In genomic region chr2:74457129-74457548, GRCh38 we compare ENCODE assay signal across 8 cellular contexts. TPM values are rescaled to one million over a fixed set of nuclear protein-coding genes. Genes with fewer than 3 reads are reported as not detected.
DNase-seq lines count a peak whose midpoint lies in the region; ATAC-seq and TF ChIP-seq lines count a peak whose summit lies in the region.

No MANE protein-coding gene starts in this region.

- H3K4me1 Mint-ChIP-seq in Calu3 (ENCODE audit: low read depth, unreplicated experiment): peaks cover 50% of the 10 kb centered on the region
- peaks cover 44 to 72% (median 58%) of the 10 kb centered on the region in 7 donors for H3K4me1 Mint-ChIP-seq in naive thymus-derived CD4-positive, alpha-beta T cell

- H3F3A ChIP-seq in Loucy (ENCODE audit: low read depth): peaks cover 9% of the 10 kb centered on the region

- no peaks in the 10 kb centered on the region for H3K9me3 ChIP-seq in Loucy (ENCODE audit: insufficient read depth, low read depth, low read length)
- no peaks in the 10 kb centered on the region for H3K9me3 ChIP-seq in naive thymus-derived CD4-positive, alpha-beta T cell (ENCODE audit: control insufficient read depth in 2 of 3, low read length in 3 of 3)

- ATAC-seq in naive thymus-derived CD4-positive, alpha-beta T cell: no peak
- no peak for ATAC-seq in GM18909 (IDR thresholded peaks at IDR 0.05; ENCODE audit: poor library complexity, unreplicated experiment)

- CTCF ChIA-PET in Calu3 (lab: Charles Lee): interaction anchor here (0.8 to 1.4 kb wide), 2 partner anchors 12 to 19 kb away, joined by 3 to 5 read pairs; no protein-coding TSS in a partner anchor
- CTCF ChIA-PET in naive thymus-derived CD4-positive, alpha-beta T cell (lab: Charles Lee): interaction anchor here (1.0 to 3.9 kb wide), 4 partner anchors 18 to 46 kb away, joined by 3 to 30 read pairs (median 3); partner anchors contain the start of genes CCDC142 and TTC31

- H4K20me1 ChIP-seq in Loucy (ENCODE audit: insufficient read depth, low read length, poor library complexity, severe bottlenecking): no peaks in the 10 kb centered on the region

- H3K36me3 ChIP-seq in Loucy (ENCODE audit: insufficient read depth, low read length): no peaks in the 10 kb centered on the region; the same call in 1 of the 2 replicates
- peaks cover 0 to 17% (median 0%) of the 10 kb centered on the region in 3 experiments for H3K36me3 ChIP-seq in naive thymus-derived CD4-positive, alpha-beta T cell (ENCODE audit: control insufficient read depth in 2 of 3, insufficient read depth in 3 of 3, low read length in 3 of 3)

- H3K27me3 ChIP-seq in Loucy (ENCODE audit: insufficient read depth, low read length, poor library complexity, severe bottlenecking): no peaks in the 10 kb centered on the region
- H3K27me3 ChIP-seq in naive thymus-derived CD4-positive, alpha-beta T cell (ENCODE audit: control insufficient read depth in 2 of 2, insufficient read depth in 2 of 2, low read length in 2 of 2): no peaks in the 10 kb centered on the region

- no TSS peak for BruUV-seq in Calu3 (replicated peaks; lab: Mats Ljungman, UMichigan)

- H3K4me2 ChIP-seq in Loucy (ENCODE audit: low read depth, low read length, poor library complexity, severe bottlenecking): peak overlapping the region; percentile 98

- H3K9ac ChIP-seq in Loucy (ENCODE audit: low read depth, low read length, poor library complexity, severe bottlenecking): peak overlapping the region; percentile 95

- peaks cover 12% of the 10 kb centered on the region for H3K27me3 Mint-ChIP-seq in Calu3 (ENCODE audit: unreplicated experiment)
- peaks cover 0 to 2% (median 0%) of the 10 kb centered on the region in 5 donors for H3K27me3 Mint-ChIP-seq in naive thymus-derived CD4-positive, alpha-beta T cell

- H3K9me3 Mint-ChIP-seq in Calu3 (ENCODE audit: low read depth, unreplicated experiment): no peaks in the 10 kb centered on the region
- peaks cover 0 to 8% (median 0%) of the 10 kb centered on the region in 11 donors for H3K9me3 Mint-ChIP-seq in naive thymus-derived CD4-positive, alpha-beta T cell

- peaks cover 74% of the 10 kb centered on the region for H3K36me3 Mint-ChIP-seq in Calu3 (ENCODE audit: insufficient read depth, unreplicated experiment)
- H3K36me3 Mint-ChIP-seq in naive thymus-derived CD4-positive, alpha-beta T cell: peaks cover 0 to 17% (median 0%) of the 10 kb centered on the region in 5 donors

- peaks cover 35% of the 10 kb centered on the region for H3K79me2 ChIP-seq in Loucy (ENCODE audit: insufficient read depth, low read length)

- DNase-seq in Calu3 (no peak), choroid plexus epithelial cell (ENCODE audit: low read depth) (peak; percentile 58), medulla oblongata (ENCODE audit: extremely low spot score) (no peak)
- DNase-seq in naive thymus-derived CD4-positive, alpha-beta T cell: no peak
- no peak for DNase-seq in stimulated activated CD4-positive, alpha-beta T cell treated with anti-CD3 and anti-CD28 coated beads, Interleukin-4, amount 100 ng/mL, for 24 hours
- no peak for DNase-seq in stimulated activated CD4-positive, alpha-beta T cell treated with anti-CD3 and anti-CD28 coated beads, Interleukin-15, amount 100 ng/mL, for 24 hours

- POLR2A ChIA-PET in naive thymus-derived CD4-positive, alpha-beta T cell (lab: Charles Lee): interaction anchor here (1.0 to 10.8 kb wide), 14 partner anchors 9 to 720 kb away, joined by 3 to 197 read pairs (median 8); partner anchors contain the start of genes AUP1, C2orf81, CCDC142 and HTRA2

- no peak for TF ChIP-seq CTCF in Calu3 (IDR thresholded peaks at IDR 0.05; ENCODE audit: unreplicated experiment)
- no peak for TF ChIP-seq CTCF in Loucy (conservative IDR thresholded peaks at IDR 0.05; ENCODE audit: low read length)
- TF ChIP-seq CTCF in choroid plexus epithelial cell (conservative IDR thresholded peaks at IDR 0.05; ENCODE audit: low read depth, low read length): no peak

- no peaks in the 10 kb centered on the region for H3K9me2 ChIP-seq in Loucy (replicated peaks; ENCODE audit: low read depth, low read length)

- peak overlapping the region; percentile 38; the same call in 1 of the 2 replicates for H2AFZ ChIP-seq in Loucy (ENCODE audit: low read length)

- peak overlapping the region; percentile 94 for H3K27ac Mint-ChIP-seq in Calu3 (ENCODE audit: unreplicated experiment)
- peak overlapping the region; percentile 88 to 100 (median 98) for H3K27ac Mint-ChIP-seq in naive thymus-derived CD4-positive, alpha-beta T cell

- peaks cover 35% of the 10 kb centered on the region for H3K4me1 ChIP-seq in Loucy (ENCODE audit: insufficient read depth, low read length, poor library complexity, severe bottlenecking)
- H3K4me1 ChIP-seq in naive thymus-derived CD4-positive, alpha-beta T cell (ENCODE audit: control insufficient read depth in 2 of 2, insufficient read depth in 2 of 2, low read length in 2 of 2): peaks cover 30 to 43% of the 10 kb centered on the region in 2 donors

- H3K4me3 Mint-ChIP-seq in Calu3 (ENCODE audit: low read depth, unreplicated experiment): peak overlapping the region; percentile 83
- H3K4me3 Mint-ChIP-seq in naive thymus-derived CD4-positive, alpha-beta T cell: peak overlapping the region; percentile 87 to 99 (median 96)

- intact Hi-C loops in Calu3 (cut with micrococcal nuclease; ENCODE audit: unreplicated experiment): no loop called here
- intact Hi-C loops in naive thymus-derived CD4-positive, alpha-beta T cell (cut with micrococcal nuclease): loop anchor here (1.0 to 10.0 kb wide), 5 partner anchors 8 to 1385 kb away; partner anchors contain the start of genes SEMA4F (in 2 of the 2), MOGS (in 1 of the 2), SFXN5 (in 1 of the 2) and TET3 (in 1 of the 2)

- peak overlapping the region; percentile 100 for H3K27ac ChIP-seq in naive thymus-derived CD4-positive, alpha-beta T cell (ENCODE audit: low read depth, low read length)

- H3K4me3 ChIP-seq in Loucy (ENCODE audit: low read length, poor library complexity, severe bottlenecking): peak overlapping the region; percentile 97
- peak overlapping the region; percentile 74 for H3K4me3 ChIP-seq in choroid plexus epithelial cell (ENCODE audit: low read depth, low read length)
- H3K4me3 ChIP-seq in naive thymus-derived CD4-positive, alpha-beta T cell (ENCODE audit: low read length): peak overlapping the region; percentile 70

RNA-seq across cellular contexts. Expression of gene WBP1, which starts 1.1 kb away (rescaled TPM):
- 61.6 and 63.7 TPM in 2 replicates for total RNA-seq in Calu3 (2022)
- 100 to 1,000 TPM in 2 of 5 experiments, 10 to 100 TPM in 3; 53.6 to 127 (median 85.4) TPM for total RNA-seq in naive thymus-derived CD4-positive, alpha-beta T cell
- 10 to 100 TPM; 33.3 to 45.4 TPM for polyA plus RNA-seq in naive thymus-derived CD4-positive, alpha-beta T cell

RNA-seq across cellular contexts. Expression of gene INO80B, which starts 2.3 kb away (rescaled TPM):
- total RNA-seq in Calu3 (2022): 41.7 and 42.1 TPM in 2 replicates
- total RNA-seq in naive thymus-derived CD4-positive, alpha-beta T cell: 10 to 100 TPM; 42.1 to 96.5 (median 46.8) TPM
- polyA plus RNA-seq in naive thymus-derived CD4-positive, alpha-beta T cell: 10 to 100 TPM; 11.6 TPM

RNA-seq across cellular contexts. Expression of gene MOGS, which starts 8.0 kb away (rescaled TPM):
- total RNA-seq in Calu3 (2022): 64.8 and 66.3 TPM in 2 replicates
- 10 to 100 TPM; 61.0 to 88.5 (median 74.3) TPM for total RNA-seq in naive thymus-derived CD4-positive, alpha-beta T cell
- polyA plus RNA-seq in naive thymus-derived CD4-positive, alpha-beta T cell: 10 to 100 TPM; 31.2 to 40.7 TPM

RNA-seq across cellular contexts. Expression of gene MRPL53, which starts 15.3 kb away (rescaled TPM):
- total RNA-seq in Calu3 (2022): 83.7 and 88.9 TPM in 2 replicates
- 100 to 1,000 TPM in 2 of 5 experiments, 10 to 100 TPM in 3; 45.7 to 108 (median 94.5) TPM for total RNA-seq in naive thymus-derived CD4-positive, alpha-beta T cell
- polyA plus RNA-seq in naive thymus-derived CD4-positive, alpha-beta T cell: 100 to 1,000 TPM; 138 to 175 TPM

RNA-seq across cellular contexts. Expression of gene RTKN, which starts 15.4 kb away (rescaled TPM):
- 97.6 and 103 TPM in 2 replicates for total RNA-seq in Calu3 (2022)
- total RNA-seq in naive thymus-derived CD4-positive, alpha-beta T cell: 1 to 10 TPM in 2 of 5 experiments, under 1 TPM in 1, not detected in 2; 0.97 to 1.5 (median 1.3) TPM
- under 1 TPM; 0.26 to 0.28 TPM for polyA plus RNA-seq in naive thymus-derived CD4-positive, alpha-beta T cell
